ENCODE assay signal across 35 cellular contexts in genomic region chr3:44398853-44399252, GRCh38.
"Had no signal": no experiment of that assay in that cellular context is flagged by ENCODE, and none has a peak within 500 bp of the region (broad histone marks: within the 10 kb centered on the region; RNA-seq: fewer than 3 reads in every experiment).

No MANE protein-coding gene starts in this region.

- H3K36me3 ChIP-seq: MG63 had no signal

- H3K9ac ChIP-seq: KMS-11 had no signal

- H3K4me2 ChIP-seq: KMS-11 had no signal

- H3K27me3 ChIP-seq: MG63 had no signal

- H3K27ac ChIP-seq: KMS-11 had no signal

- H3K4me3 ChIP-seq: MG63 had no signal

- H3K9me3 ChIP-seq: MG63 had no signal

- DNase-seq: Karpas-422, Kasumi-1, KBM-7, KG1, MG63, MM.1S, MV-4-11, NCI-H1048, NCI-H1092, NCI-H1092 treated with DMSO at 0.1 percent for 48 hours, NCI-H1105, NCI-H1105 treated with DMSO at 0.1 percent for 48 hours, NCI-H1417, NCI-H1417 treated with DMSO at 0.1 percent for 48 hours, NCI-H1436, NCI-H1436 treated with DMSO at 0.1 percent for 48 hours, NCI-H146, NCI-H1694, NCI-H1694 treated with DMSO at 0.1 percent for 48 hours, NCI-H187, NCI-H187 treated with DMSO at 0.1 percent for 48 hours, NCI-H1930, NCI-H2029, NCI-H2029 treated with DMSO at 0.1 percent for 48 hours, NCI-H2081, NCI-H2081 treated with DMSO at 0.1 percent for 48 hours, NCI-H2107, NCI-H2171, NCI-H2171 treated with DMSO at 0.1 percent for 48 hours, NCI-H2227 treated with DMSO at 0.1 percent for 48 hours, NCI-H226, NCI-H345, NCI-H446, NCI-H446 treated with DMSO at 0.1 percent for 48 hours had no signal
